Comparison of ENCODE assay signal across 13 cellular contexts in genomic region chr10:112969542-112969941, GRCh38.
"Had no signal": no experiment of that assay in that cellular context is flagged by ENCODE, and none has a peak within 500 bp of the region (broad histone marks: within the 10 kb centered on the region; RNA-seq: fewer than 3 reads in every experiment).

No MANE protein-coding gene starts in this region.

- DNase-seq: adrenal gland; erythroblast; gastrocnemius medialis; heart right ventricle; left ventricle myocardium inferior; nucleus accumbens; posterior cingulate gyrus; stimulated activated CD4-positive, alpha-beta T cell treated with anti-CD3 and anti-CD28 coated beads, Interleukin-4, amount 100 ng/mL, for 24 hours; stimulated activated naive CD4-positive, alpha-beta T cell; T-cell; T-helper 9 cell had no signal

- ATAC-seq: activated CD4-positive, CD25-positive, alpha-beta regulatory T cell treated with anti-CD3 and anti-CD28 coated beads, Interleukin-2, amount 50 U/mL, for 24 hours; gastrocnemius medialis; heart right ventricle; T-cell had no signal

- H3K4me3 ChIP-seq: adrenal gland, cardiac muscle cell, gastrocnemius medialis, heart right ventricle, left ventricle myocardium inferior had no signal

- H3K9me3 ChIP-seq: adrenal gland, gastrocnemius medialis, heart right ventricle, left ventricle myocardium inferior had no signal

- H3K27me3 ChIP-seq: adrenal gland, cardiac muscle cell, gastrocnemius medialis, heart right ventricle had no signal

- H3K36me3 ChIP-seq: adrenal gland, cardiac muscle cell, gastrocnemius medialis had no signal

- H3K27ac ChIP-seq: adrenal gland, cardiac muscle cell, gastrocnemius medialis, heart right ventricle, left ventricle myocardium inferior had no signal
